ENCODE assay signal across 9 cellular contexts in genomic region chr12:13179159-13180074, GRCh38. TPM values are rescaled to one million over a fixed set of nuclear protein-coding genes. Genes with fewer than 3 reads are reported as not detected.
DNase-seq lines count a peak whose midpoint lies in the region; ATAC-seq and TF ChIP-seq lines count a peak whose summit lies in the region.
"Had no signal": no experiment of that assay in that cellular context is flagged by ENCODE, and none has a peak within 500 bp of the region (broad histone marks: within the 10 kb centered on the region; RNA-seq: fewer than 3 reads in every experiment).

No MANE protein-coding gene starts in this region.

- no peak overlapping the region for H2AFZ ChIP-seq in neuron (ENCODE audit: low read depth, low read length)

- H3K9me3 ChIP-seq in neuron (ENCODE audit: low read length) (no peaks in the 10 kb centered on the region), subcutaneous abdominal adipose tissue (ENCODE audit: control insufficient read depth in 5 of 5, low read length in 5 of 5) (no peaks in the 10 kb centered on the region)
- H3K9me3 ChIP-seq: Caco-2 had no signal

- peak overlapping the region; percentile 49 for H3K4me3 Mint-ChIP-seq in activated CD8-positive, alpha-beta T cell treated with anti-CD3 and anti-CD28 coated beads for 36 hours

- intact Hi-C loops in activated CD8-positive, alpha-beta T cell treated with anti-CD3 and anti-CD28 coated beads for 36 hours (cut with micrococcal nuclease) = no loop called here

- POLR2A ChIA-PET in activated CD8-positive, alpha-beta T cell treated with anti-CD3 and anti-CD28 coated beads for 36 hours (lab: Charles Lee) = no interaction called here

- H3K36me3 ChIP-seq in neuron (ENCODE audit: insufficient read depth, low read length) = no peaks in the 10 kb centered on the region
- H3K36me3 ChIP-seq in subcutaneous abdominal adipose tissue (ENCODE audit: control insufficient read depth in 5 of 5, insufficient read depth in 5 of 5, low read length in 5 of 5) = no peaks in the 10 kb centered on the region

- H3K27ac Mint-ChIP-seq in activated CD8-positive, alpha-beta T cell treated with anti-CD3 and anti-CD28 coated beads for 36 hours = no peak overlapping the region

- TF ChIP-seq POLR2A in NB4 (IDR thresholded peaks at IDR 0.05; ENCODE audit: extremely low read depth, insufficient read length) = no peak

- peak overlapping the region in 4 of 5 donors; percentile 1 to 39 (median 28) for H3K9ac ChIP-seq in subcutaneous abdominal adipose tissue (ENCODE audit: low read length in 5 of 5)

- H3K4me1 Mint-ChIP-seq in activated CD8-positive, alpha-beta T cell treated with anti-CD3 and anti-CD28 coated beads for 36 hours (ENCODE audit: low read depth) = peaks cover 16% of the 10 kb centered on the region

- H3K27ac ChIP-seq in epithelial cell of prostate (peak overlapping the region; percentile 71), subcutaneous abdominal adipose tissue (ENCODE audit: low read depth, low read length) (peak overlapping the region; percentile 76)

- CTCF ChIA-PET in activated CD8-positive, alpha-beta T cell treated with anti-CD3 and anti-CD28 coated beads for 36 hours (lab: Charles Lee) = interaction anchor here (1.3 to 3.2 kb wide), 4 partner anchors 23 to 81 kb away, joined by 3 to 12 read pairs (median 4); no protein-coding TSS in a partner anchor

- H3K4me3 ChIP-seq in NB4 (ENCODE audit: low read depth, low read length) (peak overlapping the region; percentile 17), neuron (ENCODE audit: low read length) (peak overlapping the region; percentile 3), subcutaneous abdominal adipose tissue (ENCODE audit: low read depth in 1 of 5, low read length in 5 of 5) (peak overlapping the region in 4 of 5 donors; percentile 35 to 38 (median 37))

- ATAC-seq in activated CD8-positive, alpha-beta T cell treated with anti-CD3 and anti-CD28 coated beads for 36 hours = peak; percentile 97

- no peaks in the 10 kb centered on the region for H3K9me3 Mint-ChIP-seq in activated CD8-positive, alpha-beta T cell treated with anti-CD3 and anti-CD28 coated beads for 36 hours

- DNase-seq in NK-92 treated with Interleukin-12 subunit alpha and Interleukin-12 subunit beta, amount 100 ng/mL, for 24 hours (lab: John Stamatoyannopoulos, UW) = peak; percentile 6
- DNase-seq in NK-92 (lab: John Stamatoyannopoulos, UW; ENCODE audit: unreplicated experiment) (no peak), NB4 (ENCODE audit: low read depth) (peak; percentile 95), epithelial cell of prostate (ENCODE audit: low read depth, low spot score) (peak; percentile 50), NCI-H345 treated with DMSO at 0.1 percent for 48 hours (lab: John Stamatoyannopoulos, UW; ENCODE audit: unreplicated experiment) (no peak)
- peak; percentile 82 for DNase-seq in activated CD8-positive, alpha-beta T cell treated with anti-CD3 and anti-CD28 coated beads for 36 hours

- peaks cover 6% of the 10 kb centered on the region for H3K27me3 Mint-ChIP-seq in activated CD8-positive, alpha-beta T cell treated with anti-CD3 and anti-CD28 coated beads for 36 hours

- no peaks in the 10 kb centered on the region for H3K36me3 Mint-ChIP-seq in activated CD8-positive, alpha-beta T cell treated with anti-CD3 and anti-CD28 coated beads for 36 hours (ENCODE audit: low read depth)

- H3K4me1 ChIP-seq in neuron (ENCODE audit: insufficient read depth, low read length) = peaks cover 11% of the 10 kb centered on the region
- peaks cover 8 to 33% (median 30%) of the 10 kb centered on the region in 5 donors for H3K4me1 ChIP-seq in subcutaneous abdominal adipose tissue (ENCODE audit: control insufficient read depth in 5 of 5, insufficient read depth in 5 of 5, low read length in 5 of 5)
- H3K4me1 ChIP-seq: Caco-2 had no signal

- no peak for TF ChIP-seq CTCF in NB4 (IDR thresholded peaks at IDR 0.05; ENCODE audit: low read depth, low read length)
- no peak for TF ChIP-seq CTCF in activated CD8-positive, alpha-beta T cell treated with anti-CD3 and anti-CD28 coated beads for 36 hours (IDR thresholded peaks at IDR 0.05)

- no peaks in the 10 kb centered on the region for H3K27me3 ChIP-seq in neuron (ENCODE audit: insufficient read depth, low read length)
- no peaks in the 10 kb centered on the region for H3K27me3 ChIP-seq in subcutaneous abdominal adipose tissue (ENCODE audit: control insufficient read depth in 5 of 5, insufficient read depth in 4 of 5, low read length in 5 of 5)

RNA-seq across cellular contexts. Expression of gene EMP1, which starts 17.1 kb away (rescaled TPM):
- total RNA-seq in activated CD8-positive, alpha-beta T cell treated with anti-CD3 and anti-CD28 coated beads for 36 hours = 1 to 10 TPM; 3.1 to 3.6 TPM

Comparison
In these comparisons a context has a peak if more than half of its experiments do, and no peak if none do; other contexts are left out.
1. DNase-seq: peak in NK-92 treated with Interleukin-12 subunit alpha and Interleukin-12 subunit beta, amount 100 ng/mL, for 24 hours (single experiment), NB4 (single experiment), activated CD8-positive, alpha-beta T cell treated with anti-CD3 and anti-CD28 coated beads for 36 hours (single experiment) and epithelial cell of prostate (single experiment); none in NK-92 (single experiment) and NCI-H345 treated with DMSO at 0.1 percent for 48 hours (single experiment).
2. Peak in every context shown above with its lines, with median percentiles within 50 percentile points of each other: H3K4me3 ChIP-seq.